In genomic region chr7:27661776-27662489, GRCh38 we compare ENCODE assay signal across 8 cellular contexts. TPM values are rescaled to one million over a fixed set of nuclear protein-coding genes. Genes with fewer than 3 reads are reported as not detected.
A peak's percentile ranks its signal among the peaks of the same experiment; 100 is the strongest.
DNase-seq lines count a peak whose midpoint lies in the region; ATAC-seq and TF ChIP-seq lines count a peak whose summit lies in the region.

No MANE protein-coding gene starts in this region.

- peak overlapping the region; percentile 93 for H3K9ac ChIP-seq in skeletal muscle satellite cell (ENCODE audit: low read depth, low read length)

- H3K36me3 Mint-ChIP-seq in CD8-positive, alpha-beta T cell: no peaks in the 10 kb centered on the region
- H3K36me3 Mint-ChIP-seq in MCF 10A (ENCODE audit: insufficient read depth, unreplicated experiment): peaks cover 4% of the 10 kb centered on the region

- no peaks in the 10 kb centered on the region for H3K27me3 Mint-ChIP-seq in CD8-positive, alpha-beta T cell (ENCODE audit: low read depth)
- no peaks in the 10 kb centered on the region for H3K27me3 Mint-ChIP-seq in MCF 10A (ENCODE audit: insufficient read depth, unreplicated experiment)

- H3K4me1 Mint-ChIP-seq in CD8-positive, alpha-beta T cell (ENCODE audit: low read depth): peaks cover 39% of the 10 kb centered on the region
- H3K4me1 Mint-ChIP-seq in MCF 10A (ENCODE audit: insufficient read depth, unreplicated experiment): peaks cover 6% of the 10 kb centered on the region

- peak overlapping the region; percentile 88 for H3K4me2 ChIP-seq in skeletal muscle satellite cell (ENCODE audit: low read length)

- no peak for ATAC-seq in CD8-positive, alpha-beta T cell
- ATAC-seq in HG03039 (IDR thresholded peaks at IDR 0.05; ENCODE audit: unreplicated experiment): no peak

- no peaks in the 10 kb centered on the region for H3K27me3 ChIP-seq in CD8-positive, alpha-beta T cell (ENCODE audit: insufficient read depth, low read length)
- no peaks in the 10 kb centered on the region for H3K27me3 ChIP-seq in HAP-1 (ENCODE audit: low read depth)
- H3K27me3 ChIP-seq in skeletal muscle satellite cell (ENCODE audit: control insufficient read depth, insufficient read depth, low read length): no peaks in the 10 kb centered on the region

- POLR2A ChIA-PET in CD8-positive, alpha-beta T cell (lab: Charles Lee): interaction anchor here (0.6 to 3.8 kb wide), 4 partner anchors 32 to 474 kb away, joined by 3 to 55 read pairs (median 4); partner anchors contain the start of gene TAX1BP1
- POLR2A ChIA-PET in MCF 10A (lab: Yijun Ruan, JAX): interaction anchor here (0.6 to 8.4 kb wide), 29 partner anchors 8 to 546 kb away, joined by 3 to 180 read pairs (median 5); partner anchors contain the start of gene TAX1BP1

- peaks cover 20% of the 10 kb centered on the region for H3K4me1 ChIP-seq in CD8-positive, alpha-beta T cell (ENCODE audit: insufficient read depth, low read length)
- H3K4me1 ChIP-seq in HAP-1 (peaks cover 10% of the 10 kb centered on the region), skeletal muscle satellite cell (ENCODE audit: control insufficient read depth, insufficient read depth, low read length) (no peaks in the 10 kb centered on the region)

- peak overlapping the region; percentile 70 for H3K4me3 ChIP-seq in CD8-positive, alpha-beta T cell (ENCODE audit: low read depth, low read length)
- H3K4me3 ChIP-seq in HAP-1: peak overlapping the region; percentile 68
- H3K4me3 ChIP-seq in skeletal muscle satellite cell (ENCODE audit: low read length): peak overlapping the region; percentile 80

- in situ Hi-C loops in HAP-1 (cut with MboI; ENCODE audit: low sequenced_read_pairs): no loop called here
- in situ Hi-C loops in SK-MEL-5 (cut with HindIII; ENCODE audit: low pct_unique_long_range_greater_than_20kb, low sequenced_read_pairs): no loop called here

- no peaks in the 10 kb centered on the region for H3K36me3 ChIP-seq in CD8-positive, alpha-beta T cell (ENCODE audit: insufficient read depth, low read length)
- H3K36me3 ChIP-seq in HAP-1 (replicated peaks) (peaks cover 5% of the 10 kb centered on the region; the same call in 1 of the 2 replicates), skeletal muscle satellite cell (ENCODE audit: insufficient read depth, low read length) (peaks cover 6% of the 10 kb centered on the region)

- H3K27ac ChIP-seq in CD8-positive, alpha-beta T cell (ENCODE audit: low read depth, low read length): peak overlapping the region; percentile 79

- no peaks in the 10 kb centered on the region for H3K9me3 Mint-ChIP-seq in CD8-positive, alpha-beta T cell
- no peaks in the 10 kb centered on the region for H3K9me3 Mint-ChIP-seq in MCF 10A (ENCODE audit: unreplicated experiment)

- H3K27ac Mint-ChIP-seq in CD8-positive, alpha-beta T cell: peak overlapping the region; percentile 94
- peak overlapping the region; percentile 82 for H3K27ac Mint-ChIP-seq in MCF 10A (ENCODE audit: low read depth, unreplicated experiment)

- DNase-seq in CD8-positive, alpha-beta T cell: peak in 5 of 7 experiments; percentile 8 to 64 (median 21)
- DNase-seq in HAP-1 (ENCODE audit: low spot score in 2 of 2) (no peak), SK-MEL-5 (ENCODE audit: low read depth, low spot score) (peak; percentile 36), MCF 10A (ENCODE audit: unreplicated experiment) (no peak), iPS-NIHi11 (ENCODE audit: low spot score) (peak; percentile 20), 8988T (no peak)

- no peak for TF ChIP-seq CTCF in CD8-positive, alpha-beta T cell (IDR thresholded peaks at IDR 0.05)
- no peak for TF ChIP-seq CTCF in MCF 10A (IDR thresholded peaks at IDR 0.05; ENCODE audit: unreplicated experiment)

- BruUV-seq in MCF 10A (replicated peaks; lab: Mats Ljungman, UMichigan): TSS peak; percentile 36

- peak overlapping the region; percentile 88 for H3K4me3 Mint-ChIP-seq in CD8-positive, alpha-beta T cell
- peak overlapping the region; percentile 78 for H3K4me3 Mint-ChIP-seq in MCF 10A (ENCODE audit: unreplicated experiment)

- intact Hi-C loops in CD8-positive, alpha-beta T cell (cut with DNase I, micrococcal nuclease): loop anchor here (1.0 to 10.0 kb wide), 6 partner anchors 78 to 1460 kb away; partner anchors contain the start of genes CBX3 (in 1 of the 2), HNRNPA2B1 (in 1 of the 2), JAZF1 (in 1 of the 2) and TAX1BP1 (in 1 of the 2)
- intact Hi-C loops in MCF 10A (cut with micrococcal nuclease): no loop called here

- H3K9me3 ChIP-seq in CD8-positive, alpha-beta T cell (ENCODE audit: low read length): no peaks in the 10 kb centered on the region
- H3K9me3 ChIP-seq in HAP-1 (no peaks in the 10 kb centered on the region), skeletal muscle satellite cell (replicated peaks; ENCODE audit: low read length) (no peaks in the 10 kb centered on the region)

- CTCF ChIA-PET in CD8-positive, alpha-beta T cell (lab: Charles Lee): interaction anchor here (0.6 to 2.0 kb wide), 4 partner anchors 79 to 434 kb away, joined by 3 to 6 read pairs (median 3); no protein-coding TSS in a partner anchor
- CTCF ChIA-PET in MCF 10A (lab: Yijun Ruan, JAX): interaction anchor here (0.5 to 1.0 kb wide), 6 partner anchors 8 to 112 kb away, joined by 3 to 5 read pairs (median 4); no protein-coding TSS in a partner anchor

RNA-seq across cellular contexts. Expression of gene HIBADH, which starts 0.8 kb away (rescaled TPM):
- 1 to 10 TPM; 6.8 to 7.3 TPM for total RNA-seq in CD8-positive, alpha-beta T cell
- total RNA-seq in SK-MEL-5 (2014; rRNA removed; shearing (Covaris generic)): 113 and 135 TPM in 2 replicates
- polyA plus RNA-seq in SK-MEL-5 (2015; cell fraction: cytosol; rRNA removed): 134 and 147 TPM in 2 replicates
- 33.7 and 37.7 TPM in 2 replicates for polyA plus RNA-seq in SK-MEL-5 (2015; cell fraction: nucleus; rRNA removed)
- 51.5 and 61.1 TPM in 2 replicates for total RNA-seq in MCF 10A (2022)
- 35.2 and 36.9 TPM in 2 replicates for total RNA-seq in skeletal muscle satellite cell (2012; rRNA removed)

Comparison
In these comparisons a context has a peak if more than half of its experiments do, and no peak if none do; other contexts are left out.
1. DNase-seq: peak in CD8-positive, alpha-beta T cell (5 of 7), SK-MEL-5 (single experiment) and iPS-NIHi11 (single experiment); none in HAP-1 (0 of 2), MCF 10A (single experiment) and 8988T (single experiment).
2. Peak in every context shown above with its lines, with median percentiles within 50 percentile points of each other: H3K4me3 ChIP-seq.